2 cellular contexts compared by ENCODE assay signal in the genomic region with DNA sequence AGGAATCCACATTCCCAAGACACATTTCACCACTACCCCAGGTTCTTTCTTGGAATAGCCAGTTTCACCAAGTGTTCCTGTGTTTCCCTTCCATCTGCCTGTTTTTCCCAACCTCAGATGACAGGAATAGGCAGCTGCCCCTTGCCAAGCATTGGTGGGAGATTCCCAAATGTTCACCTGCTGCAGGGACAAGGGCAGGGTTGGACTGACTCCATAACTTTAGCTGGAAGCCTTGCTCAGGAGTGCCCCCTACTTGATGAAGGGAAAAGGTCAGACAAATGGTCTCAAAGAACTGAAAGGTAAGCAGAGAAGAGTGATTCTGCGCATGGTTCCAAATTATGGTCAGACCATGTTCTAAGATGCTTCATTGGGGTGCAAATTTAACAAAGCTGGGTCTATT.
TF ChIP-seq lines count a peak whose summit lies in the region.

No MANE protein-coding gene starts in this region.

TF ChIP-seq in HCT116, 20 proteins besides CTCF, POLR2A, EP300 and RAD21:
- TF ChIP-seq, protein P1, sequence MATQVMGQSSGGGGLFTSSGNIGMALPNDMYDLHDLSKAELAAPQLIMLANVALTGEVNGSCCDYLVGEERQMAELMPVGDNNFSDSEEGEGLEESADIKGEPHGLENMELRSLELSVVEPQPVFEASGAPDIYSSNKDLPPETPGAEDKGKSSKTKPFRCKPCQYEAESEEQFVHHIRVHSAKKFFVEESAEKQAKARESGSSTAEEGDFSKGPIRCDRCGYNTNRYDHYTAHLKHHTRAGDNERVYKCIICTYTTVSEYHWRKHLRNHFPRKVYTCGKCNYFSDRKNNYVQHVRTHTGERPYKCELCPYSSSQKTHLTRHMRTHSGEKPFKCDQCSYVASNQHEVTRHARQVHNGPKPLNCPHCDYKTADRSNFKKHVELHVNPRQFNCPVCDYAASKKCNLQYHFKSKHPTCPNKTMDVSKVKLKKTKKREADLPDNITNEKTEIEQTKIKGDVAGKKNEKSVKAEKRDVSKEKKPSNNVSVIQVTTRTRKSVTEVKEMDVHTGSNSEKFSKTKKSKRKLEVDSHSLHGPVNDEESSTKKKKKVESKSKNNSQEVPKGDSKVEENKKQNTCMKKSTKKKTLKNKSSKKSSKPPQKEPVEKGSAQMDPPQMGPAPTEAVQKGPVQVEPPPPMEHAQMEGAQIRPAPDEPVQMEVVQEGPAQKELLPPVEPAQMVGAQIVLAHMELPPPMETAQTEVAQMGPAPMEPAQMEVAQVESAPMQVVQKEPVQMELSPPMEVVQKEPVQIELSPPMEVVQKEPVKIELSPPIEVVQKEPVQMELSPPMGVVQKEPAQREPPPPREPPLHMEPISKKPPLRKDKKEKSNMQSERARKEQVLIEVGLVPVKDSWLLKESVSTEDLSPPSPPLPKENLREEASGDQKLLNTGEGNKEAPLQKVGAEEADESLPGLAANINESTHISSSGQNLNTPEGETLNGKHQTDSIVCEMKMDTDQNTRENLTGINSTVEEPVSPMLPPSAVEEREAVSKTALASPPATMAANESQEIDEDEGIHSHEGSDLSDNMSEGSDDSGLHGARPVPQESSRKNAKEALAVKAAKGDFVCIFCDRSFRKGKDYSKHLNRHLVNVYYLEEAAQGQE (IDR thresholded peaks at IDR 0.05; ENCODE audit: low read depth), result no peak
- TF ChIP-seq YY1 (IDR thresholded peaks at IDR 0.05; ENCODE audit: extremely low read depth, insufficient replicate concordance, low read depth, low read length), result no peak
- TF ChIP-seq, protein P2, sequence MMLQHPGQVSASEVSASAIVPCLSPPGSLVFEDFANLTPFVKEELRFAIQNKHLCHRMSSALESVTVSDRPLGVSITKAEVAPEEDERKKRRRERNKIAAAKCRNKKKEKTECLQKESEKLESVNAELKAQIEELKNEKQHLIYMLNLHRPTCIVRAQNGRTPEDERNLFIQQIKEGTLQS (IDR thresholded peaks at IDR 0.05), result no peak
- no peak for TF ChIP-seq ZFX (IDR thresholded peaks at IDR 0.05)
- no peak for TF ChIP-seq EGR1 (IDR thresholded peaks at IDR 0.05; ENCODE audit: low read depth)
- no peak for TF ChIP-seq SRF (IDR thresholded peaks at IDR 0.05; ENCODE audit: low read depth)
- TF ChIP-seq FOSL1 (IDR thresholded peaks at IDR 0.05; ENCODE audit: low read depth), result no peak
- no peak for TF ChIP-seq TCF7L2 (IDR thresholded peaks at IDR 0.05; ENCODE audit: borderline replicate concordance, extremely low read depth, insufficient read depth, insufficient read length)
- TF ChIP-seq POLR2AphosphoS5 (IDR thresholded peaks at IDR 0.05; ENCODE audit: low read depth, low read length), result no peak
- no peak for TF ChIP-seq SP1 (IDR thresholded peaks at IDR 0.05; ENCODE audit: low read depth)
- TF ChIP-seq, protein P3, sequence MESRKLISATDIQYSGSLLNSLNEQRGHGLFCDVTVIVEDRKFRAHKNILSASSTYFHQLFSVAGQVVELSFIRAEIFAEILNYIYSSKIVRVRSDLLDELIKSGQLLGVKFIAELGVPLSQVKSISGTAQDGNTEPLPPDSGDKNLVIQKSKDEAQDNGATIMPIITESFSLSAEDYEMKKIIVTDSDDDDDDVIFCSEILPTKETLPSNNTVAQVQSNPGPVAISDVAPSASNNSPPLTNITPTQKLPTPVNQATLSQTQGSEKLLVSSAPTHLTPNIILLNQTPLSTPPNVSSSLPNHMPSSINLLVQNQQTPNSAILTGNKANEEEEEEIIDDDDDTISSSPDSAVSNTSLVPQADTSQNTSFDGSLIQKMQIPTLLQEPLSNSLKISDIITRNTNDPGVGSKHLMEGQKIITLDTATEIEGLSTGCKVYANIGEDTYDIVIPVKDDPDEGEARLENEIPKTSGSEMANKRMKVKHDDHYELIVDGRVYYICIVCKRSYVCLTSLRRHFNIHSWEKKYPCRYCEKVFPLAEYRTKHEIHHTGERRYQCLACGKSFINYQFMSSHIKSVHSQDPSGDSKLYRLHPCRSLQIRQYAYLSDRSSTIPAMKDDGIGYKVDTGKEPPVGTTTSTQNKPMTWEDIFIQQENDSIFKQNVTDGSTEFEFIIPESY (IDR thresholded peaks at IDR 0.05; ENCODE audit: extremely low read depth, insufficient replicate concordance, low read length), result no peak
- TF ChIP-seq CEBPB (IDR thresholded peaks at IDR 0.05; ENCODE audit: low read depth), result no peak
TF ChIP-seq in HCT116: peak in this region for 0.

TF ChIP-seq in HepG2, 621 proteins besides CTCF, POLR2A, EP300 and RAD21:
- TF ChIP-seq CBX5 (CRISPR knock-in tag; IDR thresholded peaks at IDR 0.05; ENCODE audit: borderline replicate concordance) (no peak), ZNF260 (CRISPR knock-in tag; IDR thresholded peaks at IDR 0.05; ENCODE audit: borderline replicate concordance, low read depth) (no peak), ZNF143 (CRISPR knock-in tag; IDR thresholded peaks at IDR 0.05) (no peak), FOXJ3 (CRISPR knock-in tag; IDR thresholded peaks at IDR 0.05; ENCODE audit: borderline replicate concordance) (no peak), ZMYM2 (CRISPR knock-in tag; IDR thresholded peaks at IDR 0.05) (no peak), ZNF776 (CRISPR knock-in tag; IDR thresholded peaks at IDR 0.05) (no peak), STAG1 (CRISPR knock-in tag; IDR thresholded peaks at IDR 0.05) (peak; percentile 30), ZNF230 (CRISPR knock-in tag; IDR thresholded peaks at IDR 0.05) (no peak), NAIF1 (CRISPR knock-in tag; IDR thresholded peaks at IDR 0.05; ENCODE audit: borderline replicate concordance) (no peak)
